9 cellular contexts compared by ENCODE assay signal in genomic region chr4:168632246-168632832, GRCh38.
DNase-seq lines count a peak whose midpoint lies in the region; ATAC-seq and TF ChIP-seq lines count a peak whose summit lies in the region.
"Had no signal": no experiment of that assay in that cellular context is flagged by ENCODE, and none has a peak within 500 bp of the region (broad histone marks: within the 10 kb centered on the region; RNA-seq: fewer than 3 reads in every experiment).

No MANE protein-coding gene starts in this region.

- peaks cover 9% of the 10 kb centered on the region for H3K4me1 Mint-ChIP-seq in activated naive CD8-positive, alpha-beta T cell (ENCODE audit: low read depth)

- no peaks in the 10 kb centered on the region for H3K9me3 Mint-ChIP-seq in activated naive CD8-positive, alpha-beta T cell (ENCODE audit: low read depth)

- H3K9me2 ChIP-seq in GM23248 (ENCODE audit: insufficient read depth), result no peaks in the 10 kb centered on the region
- H3K9me2 ChIP-seq in hepatocyte (replicated peaks; ENCODE audit: insufficient read depth), result no peaks in the 10 kb centered on the region
- H3K9me2 ChIP-seq in MM.1S (replicated peaks; ENCODE audit: insufficient read depth, low read length), result no peaks in the 10 kb centered on the region

- H2AFZ ChIP-seq in GM23248, result no peak overlapping the region
- peak overlapping the region; percentile 60 for H2AFZ ChIP-seq in hepatocyte
- H2AFZ ChIP-seq in MM.1S (ENCODE audit: low read length), result no peak overlapping the region

- H3K79me2 ChIP-seq in GM23248 (ENCODE audit: insufficient read depth) (no peaks in the 10 kb centered on the region), hepatocyte (peaks cover 30% of the 10 kb centered on the region), MM.1S (ENCODE audit: low read length) (no peaks in the 10 kb centered on the region)

- no peaks in the 10 kb centered on the region for H3K36me3 Mint-ChIP-seq in activated naive CD8-positive, alpha-beta T cell

- H3K4me1 ChIP-seq in GM23248 (ENCODE audit: insufficient read depth), result peaks cover 50% of the 10 kb centered on the region
- peaks cover 20% of the 10 kb centered on the region for H3K4me1 ChIP-seq in hepatocyte (ENCODE audit: insufficient read depth)
- no peaks in the 10 kb centered on the region for H3K4me1 ChIP-seq in MM.1S (ENCODE audit: low read length)

- H3K27me3 Mint-ChIP-seq in activated naive CD8-positive, alpha-beta T cell, result peaks cover 33% of the 10 kb centered on the region

- H4K20me1 ChIP-seq in GM23248 (ENCODE audit: insufficient read depth) (no peaks in the 10 kb centered on the region), hepatocyte (ENCODE audit: insufficient read depth, poor library complexity, severe bottlenecking) (no peaks in the 10 kb centered on the region), MM.1S (ENCODE audit: insufficient read depth, low read length) (no peaks in the 10 kb centered on the region)

- WGBS in GM23248 (ENCODE audit: low coverage in 1 of 2, low lambda C conversion rate in 2 of 2, missing lambda C conversion rate in 2 of 2), 2 experiments, result 15 to 20% methylated on average over 8 of the region's 8 CpGs
- 5% methylated on average over 8 of the region's 8 CpGs for WGBS in hepatocyte (ENCODE audit: low lambda C conversion rate, missing lambda C conversion rate)

- H3K9me3 ChIP-seq in GM23248 (ENCODE audit: low read depth) (no peaks in the 10 kb centered on the region), hepatocyte (ENCODE audit: low read depth) (no peaks in the 10 kb centered on the region), MM.1S (replicated peaks; ENCODE audit: insufficient read depth, low read length) (no peaks in the 10 kb centered on the region)

- no peak overlapping the region for H3K27ac ChIP-seq in GM23248
- H3K27ac ChIP-seq in hepatocyte, result peak overlapping the region; percentile 77
- no peak overlapping the region for H3K27ac ChIP-seq in MM.1S (ENCODE audit: low read length)

- TF ChIP-seq CTCF in hepatocyte (IDR thresholded peaks at IDR 0.05; ENCODE audit: poor library complexity) (no peak), MM.1S (IDR thresholded peaks at IDR 0.05; ENCODE audit: low read length) (no peak)

- H3K36me3 ChIP-seq in GM23248 (ENCODE audit: low read depth) (no peaks in the 10 kb centered on the region), hepatocyte (replicated peaks; ENCODE audit: insufficient read depth, low read depth) (no peaks in the 10 kb centered on the region), MM.1S (replicated peaks; ENCODE audit: insufficient read depth, low read length) (no peaks in the 10 kb centered on the region)

- no peak for ATAC-seq in GM21825 (IDR thresholded peaks at IDR 0.05; ENCODE audit: unreplicated experiment)
- ATAC-seq in GM21786 (IDR thresholded peaks at IDR 0.05; ENCODE audit: unreplicated experiment), result no peak
- no peak for ATAC-seq in HG03378 (IDR thresholded peaks at IDR 0.05; ENCODE audit: unreplicated experiment)

- H3K4me2 ChIP-seq in GM23248 (ENCODE audit: unreplicated experiment) (peak overlapping the region; percentile 95), hepatocyte (peak overlapping the region; percentile 85), MM.1S (ENCODE audit: low read depth, low read length) (no peak overlapping the region)

- H3K27ac Mint-ChIP-seq in activated naive CD8-positive, alpha-beta T cell, result no peak overlapping the region

- H3F3A ChIP-seq in GM23248 (ENCODE audit: insufficient read depth) (peaks cover 58% of the 10 kb centered on the region), MM.1S (ENCODE audit: insufficient read depth, low read length) (no peaks in the 10 kb centered on the region)

- H3K4me3 ChIP-seq in GM23248 (peak overlapping the region; percentile 71), hepatocyte (peak overlapping the region; percentile 73), MM.1S (ENCODE audit: low read length) (no peak overlapping the region)

- DNase-seq in GM23248 (peak; percentile 35), hepatocyte (ENCODE audit: low spot score) (no peak), retina (peak; percentile 58), MM.1S (no peak)
- DNase-seq: SIG-M5 had no signal

- peak overlapping the region; percentile 43 for H3K4me3 Mint-ChIP-seq in activated naive CD8-positive, alpha-beta T cell

- H3K27me3 ChIP-seq in GM23248 (replicated peaks; ENCODE audit: insufficient read depth) (peaks cover 4% of the 10 kb centered on the region; the same call in 1 of the 2 replicates), hepatocyte (no peaks in the 10 kb centered on the region), MM.1S (replicated peaks; ENCODE audit: insufficient read depth, low read length) (no peaks in the 10 kb centered on the region)

- H3K9ac ChIP-seq in GM23248, result no peak overlapping the region
- no peak overlapping the region for H3K9ac ChIP-seq in MM.1S (ENCODE audit: low read length)

- in situ Hi-C loops in GM23248 (cut with MboI), result no loop called here

Comparison
In these comparisons a context has a peak if more than half of its experiments do, and no peak if none do; other contexts are left out.
1. DNase-seq: peak in GM23248 (single experiment) and retina (single experiment); none in hepatocyte (single experiment) and MM.1S (single experiment).